Comparison of ENCODE assay signal across 16 cellular contexts in the genomic region with DNA sequence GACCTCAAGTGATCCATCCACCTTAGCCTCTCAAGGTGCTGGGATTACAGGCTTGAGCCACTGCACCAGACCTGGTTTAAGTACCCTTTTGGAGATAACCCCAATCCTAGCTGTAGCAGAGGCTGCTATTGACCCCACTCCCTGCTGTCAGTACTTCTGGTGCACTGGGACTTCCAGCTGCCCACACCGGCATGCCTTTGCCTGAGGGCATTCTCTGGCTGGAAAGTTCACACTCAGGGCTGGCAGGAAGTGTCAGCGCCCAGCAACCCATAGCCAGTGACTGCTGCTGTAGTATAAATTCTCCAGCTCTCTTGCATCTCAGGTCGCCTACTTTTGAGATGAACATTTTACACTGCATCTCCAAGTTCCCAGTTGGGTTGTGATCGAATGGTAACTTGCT.
DNase-seq lines count a peak whose midpoint lies in the region; ATAC-seq and TF ChIP-seq lines count a peak whose summit lies in the region.
"Had no signal": no experiment of that assay in that cellular context is flagged by ENCODE, and none has a peak within 500 bp of the region (broad histone marks: within the 10 kb centered on the region; RNA-seq: fewer than 3 reads in every experiment).

No MANE protein-coding gene starts in this region.

- peaks cover 42% of the 10 kb centered on the region for H3K4me1 ChIP-seq in CD8-positive, alpha-beta memory T cell (ENCODE audit: insufficient read depth, low read length)
- H3K4me1 ChIP-seq in HCT116 (ENCODE audit: control insufficient read depth in 1 of 2, insufficient read depth in 2 of 2, low read length in 2 of 2) (peaks cover 24 to 29% of the 10 kb centered on the region in 2 experiments), esophagus squamous epithelium (peaks cover 0 to 35% (median 28%) of the 10 kb centered on the region in 3 donors)

- H3K36me3 Mint-ChIP-seq in CD8-positive, alpha-beta memory T cell: peaks cover 0 to 11% (median 1%) of the 10 kb centered on the region in 3 donors
- H3K36me3 Mint-ChIP-seq in activated T-helper 17 cell treated with anti-CD3 and anti-CD28 coated beads, Interleukin-2, amount 50 U/mL, for 72 hours (ENCODE audit: low read depth): no peaks in the 10 kb centered on the region
- no peaks in the 10 kb centered on the region for H3K36me3 Mint-ChIP-seq in natural killer cell

- peaks cover 5% of the 10 kb centered on the region for H3K36me3 ChIP-seq in CD8-positive, alpha-beta memory T cell (ENCODE audit: insufficient read depth, low read length)
- H3K36me3 ChIP-seq in HCT116 (ENCODE audit: control insufficient read depth in 1 of 2, insufficient read depth in 2 of 2, low read length in 2 of 2) (no peaks in the 10 kb centered on the region), esophagus squamous epithelium (no peaks in the 10 kb centered on the region)

- peak overlapping the region in 6 of 7 donors; percentile 1 to 65 (median 27) for H3K4me3 Mint-ChIP-seq in CD8-positive, alpha-beta memory T cell
- H3K4me3 Mint-ChIP-seq in activated T-helper 17 cell treated with anti-CD3 and anti-CD28 coated beads, Interleukin-2, amount 50 U/mL, for 72 hours: peak overlapping the region; percentile 42
- peak overlapping the region; percentile 70 for H3K4me3 Mint-ChIP-seq in natural killer cell
- H3K4me3 Mint-ChIP-seq: CD14-positive monocyte, type B pancreatic cell had no signal

- H3K4me2 ChIP-seq in HCT116 (ENCODE audit: low read length): peak overlapping the region; percentile 41

- peak overlapping the region; percentile 2 for H3K27ac ChIP-seq in CD8-positive, alpha-beta memory T cell (ENCODE audit: low read depth, low read length)
- H3K27ac ChIP-seq in HCT116 (ENCODE audit: low read depth, low read length) (no peak overlapping the region), esophagus squamous epithelium (peak overlapping the region in 1 of 4 donors; percentile 19), substantia nigra (ENCODE audit: low read depth, low read length, poor library complexity, severe bottlenecking) (no peak overlapping the region)
- H3K27ac ChIP-seq: GM23248 had no signal

- H3K9me2 ChIP-seq in HCT116 (ENCODE audit: insufficient read depth): no peaks in the 10 kb centered on the region

- peaks cover 79 to 99% (median 95%) of the 10 kb centered on the region in 3 donors for H3K4me1 Mint-ChIP-seq in CD8-positive, alpha-beta memory T cell
- peaks cover 42% of the 10 kb centered on the region for H3K4me1 Mint-ChIP-seq in activated T-helper 17 cell treated with anti-CD3 and anti-CD28 coated beads, Interleukin-2, amount 50 U/mL, for 72 hours
- peaks cover 83 to 85% of the 10 kb centered on the region in 2 donors for H3K4me1 Mint-ChIP-seq in natural killer cell

- H3K4me3 ChIP-seq in CD8-positive, alpha-beta memory T cell (ENCODE audit: low read length): no peak overlapping the region
- H3K4me3 ChIP-seq in HCT116 (replicated peaks in 1 of 2; ENCODE audit: low read depth in 1 of 2, low read length in 2 of 2) (no peak overlapping the region), esophagus squamous epithelium (no peak overlapping the region)
- H3K4me3 ChIP-seq: GM23248 had no signal

- no peak overlapping the region for H2AFZ ChIP-seq in HCT116 (ENCODE audit: low read depth, low read length, poor library complexity, severe bottlenecking)
- H2AFZ ChIP-seq: GM23248 had no signal

- CTCF ChIA-PET in CD8-positive, alpha-beta memory T cell (lab: Charles Lee): interaction anchor here (1.5 kb wide), 2 partner anchors 14 to 18 kb away, joined by 3 read pairs; no protein-coding TSS in a partner anchor
- CTCF ChIA-PET in HCT116 (lab: Charles Lee): no interaction called here

- no peaks in the 10 kb centered on the region for H4K20me1 ChIP-seq in HCT116 (ENCODE audit: insufficient read depth)

- H3K27me3 ChIP-seq in CD8-positive, alpha-beta memory T cell (ENCODE audit: insufficient read depth, low read length, poor library complexity, severe bottlenecking): no peaks in the 10 kb centered on the region
- H3K27me3 ChIP-seq in HCT116 (ENCODE audit: insufficient read depth, low read length): no peaks in the 10 kb centered on the region
- H3K27me3 ChIP-seq in esophagus squamous epithelium: no peaks in the 10 kb centered on the region

- H3K9me3 Mint-ChIP-seq in CD8-positive, alpha-beta memory T cell: no peaks in the 10 kb centered on the region
- no peaks in the 10 kb centered on the region for H3K9me3 Mint-ChIP-seq in activated T-helper 17 cell treated with anti-CD3 and anti-CD28 coated beads, Interleukin-2, amount 50 U/mL, for 72 hours
- no peaks in the 10 kb centered on the region for H3K9me3 Mint-ChIP-seq in natural killer cell
- H3K9me3 Mint-ChIP-seq: CD14-positive monocyte; naive thymus-derived CD8-positive, alpha-beta T cell; type B pancreatic cell had no signal

- no peak for DNase-seq in CD8-positive, alpha-beta memory T cell
- no peak for DNase-seq in HCT116 (ENCODE audit: low read depth, low spot score)
- no peak for DNase-seq in natural killer cell
- DNase-seq in OCI-M1 (lab: John Stamatoyannopoulos, UW): no peak
- no peak for DNase-seq in esophagus squamous epithelium (lab: John Stamatoyannopoulos, UW)
- DNase-seq in DMS79 (lab: John Stamatoyannopoulos, UW): no peak
- no peak for DNase-seq in substantia nigra (lab: John Stamatoyannopoulos, UW)
- DNase-seq: aorta; naive thymus-derived CD8-positive, alpha-beta T cell; NCI-H1092 treated with DMSO at 0.1 percent for 48 hours; stimulated activated CD8-positive, alpha-beta memory T cell treated with anti-CD3 and anti-CD28 coated beads, Interleukin-4, amount 100 ng/mL, for 48 hours had no signal

- no TSS peak for BruUV-seq in HCT116 (replicated peaks; lab: Mats Ljungman, UMichigan)

- POLR2A ChIA-PET in CD8-positive, alpha-beta memory T cell (lab: Charles Lee): no interaction called here
- POLR2A ChIA-PET in HCT116 (lab: Charles Lee): no interaction called here

- peak overlapping the region; percentile 78 to 94 (median 86) for H3K27ac Mint-ChIP-seq in CD8-positive, alpha-beta memory T cell
- H3K27ac Mint-ChIP-seq in activated T-helper 17 cell treated with anti-CD3 and anti-CD28 coated beads, Interleukin-2, amount 50 U/mL, for 72 hours: peak overlapping the region; percentile 37
- H3K27ac Mint-ChIP-seq in natural killer cell: peak overlapping the region; percentile 74 to 99
- H3K27ac Mint-ChIP-seq: type B pancreatic cell had no signal

- no peak for TF ChIP-seq CTCF in HCT116 (IDR thresholded peaks at IDR 0.05 in 2 of 3, conservative IDR thresholded peaks at IDR 0.05 in 1 of 3; ENCODE audit: borderline replicate concordance in 1 of 3, insufficient read depth in 1 of 3, low read depth in 2 of 3, low read length in 2 of 3)
- TF ChIP-seq CTCF in natural killer cell (IDR thresholded peaks at IDR 0.05): no peak
- TF ChIP-seq CTCF in esophagus squamous epithelium (IDR thresholded peaks at IDR 0.05): no peak

- H3K27me3 Mint-ChIP-seq in CD8-positive, alpha-beta memory T cell: no peaks in the 10 kb centered on the region
- H3K27me3 Mint-ChIP-seq in activated T-helper 17 cell treated with anti-CD3 and anti-CD28 coated beads, Interleukin-2, amount 50 U/mL, for 72 hours: no peaks in the 10 kb centered on the region
- H3K27me3 Mint-ChIP-seq in natural killer cell (ENCODE audit: low read depth in 2 of 2): no peaks in the 10 kb centered on the region
- H3K27me3 Mint-ChIP-seq: naive thymus-derived CD8-positive, alpha-beta T cell; type B pancreatic cell had no signal

- intact Hi-C loops in HCT116 (cut with micrococcal nuclease) (no loop called here), natural killer cell (cut with micrococcal nuclease) (loop anchor here (2.0 to 5.0 kb wide), 2 partner anchors 14 to 37 kb away; no protein-coding TSS in a partner anchor), esophagus squamous epithelium (cut with DNase I) (no loop called here)

- no peaks in the 10 kb centered on the region for H3K9me3 ChIP-seq in CD8-positive, alpha-beta memory T cell (ENCODE audit: low read length)
- H3K9me3 ChIP-seq in HCT116 (ENCODE audit: control insufficient read depth in 1 of 2, insufficient read depth in 1 of 2, low read depth in 1 of 2, low read length in 2 of 2) (no peaks in the 10 kb centered on the region), esophagus squamous epithelium (no peaks in the 10 kb centered on the region)

- ATAC-seq in HCT116: peak; percentile 58; the same call in 1 of the 2 replicates
- ATAC-seq in activated T-helper 17 cell treated with anti-CD3 and anti-CD28 coated beads, Interleukin-2, amount 50 U/mL, for 72 hours (replicated peaks): no peak
- peak; percentile 53 to 76 (median 70) for ATAC-seq in natural killer cell
- ATAC-seq: left lobe of liver; naive thymus-derived CD8-positive, alpha-beta T cell had no signal

- no peak for TF ChIP-seq RAD21 in HCT116 (IDR thresholded peaks at IDR 0.05; ENCODE audit: low read depth)

- RAD21 ChIA-PET in HCT116 (lab: Charles Lee; ENCODE audit: low non-redundant PET in 1 of 2, low total read pairs in 2 of 2, uncharacterized antibody in 2 of 2, unreplicated experiment in 2 of 2): no interaction called here

- no peaks in the 10 kb centered on the region for H3K79me2 ChIP-seq in HCT116 (ENCODE audit: insufficient read depth, low read length)

- TF ChIP-seq POLR2A in HCT116 (IDR thresholded peaks at IDR 0.05; ENCODE audit: borderline replicate concordance, extremely low read depth, insufficient read depth, insufficient read length) (no peak), esophagus squamous epithelium (IDR thresholded peaks at IDR 0.05) (no peak)

- WGBS in esophagus squamous epithelium, 2 donors: 67 to 74% methylated on average over 4 of the region's 4 CpGs

- no peak overlapping the region for H3K9ac ChIP-seq in HCT116 (ENCODE audit: low read length)
- H3K9ac ChIP-seq: GM23248 had no signal

TF ChIP-seq in HCT116, 20 proteins besides CTCF, POLR2A, EP300 and RAD21 (continues in another document):
- TF ChIP-seq SP1 (IDR thresholded peaks at IDR 0.05; ENCODE audit: low read depth): no peak
- no peak for TF ChIP-seq EZH2 (IDR thresholded peaks at IDR 0.05)
- no peak for TF ChIP-seq SIN3A (IDR thresholded peaks at IDR 0.05; ENCODE audit: low read depth)
- no peak for TF ChIP-seq MAX (IDR thresholded peaks at IDR 0.05)
- TF ChIP-seq ZFX (IDR thresholded peaks at IDR 0.05): no peak
- TF ChIP-seq EZH2phosphoT487 (IDR thresholded peaks at IDR 0.05; ENCODE audit: borderline replicate concordance): no peak
- no peak for TF ChIP-seq ZNF274 (IDR thresholded peaks at IDR 0.05; ENCODE audit: low read depth, low read length)
- TF ChIP-seq FOSL1 (IDR thresholded peaks at IDR 0.05; ENCODE audit: low read depth): no peak
- TF ChIP-seq POLR2AphosphoS5 (IDR thresholded peaks at IDR 0.05; ENCODE audit: low read depth, low read length): no peak
